21 cellular contexts compared by ENCODE assay signal in the genomic region with DNA sequence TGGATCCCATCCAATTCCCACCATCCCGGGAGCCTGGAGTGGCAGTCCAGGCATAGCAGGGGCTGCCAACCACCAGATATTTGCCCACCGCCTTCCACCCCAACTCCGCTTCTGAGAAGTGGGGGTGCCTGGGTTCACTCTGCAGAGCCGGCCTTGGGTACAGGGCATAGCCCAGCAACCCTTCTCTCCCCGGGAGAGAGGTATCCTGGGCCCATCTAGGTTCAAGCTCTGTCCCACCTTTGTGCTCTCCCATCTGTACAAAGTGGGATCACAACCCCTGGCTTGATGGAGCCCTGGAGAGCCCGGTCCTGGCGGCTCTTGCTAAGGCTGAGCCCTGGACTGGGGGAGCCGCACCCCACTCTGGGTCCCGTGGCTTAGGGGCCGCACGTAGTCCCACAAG. TPM values are rescaled to one million over a fixed set of nuclear protein-coding genes. Genes with fewer than 3 reads are reported as not detected.
A peak's percentile ranks its signal among the peaks of the same experiment; 100 is the strongest.
DNase-seq lines count a peak whose midpoint lies in the region; ATAC-seq and TF ChIP-seq lines count a peak whose summit lies in the region.
"Had no signal": no experiment of that assay in that cellular context is flagged by ENCODE, and none has a peak within 500 bp of the region (broad histone marks: within the 10 kb centered on the region; RNA-seq: fewer than 3 reads in every experiment).

No MANE protein-coding gene starts in this region.

- TF ChIP-seq POLR2A in IMR-90 (IDR thresholded peaks at IDR 0.05; ENCODE audit: low read depth, low read length) (no peak), stomach (IDR thresholded peaks at IDR 0.05) (no peak)

- H3K4me2 ChIP-seq in IMR-90 (ENCODE audit: low read depth, low read length) = no peak overlapping the region
- H3K4me2 ChIP-seq: hepatocyte had no signal

- dilution Hi-C loops in IMR-90 (cut with HindIII; ENCODE audit: low sequenced_read_pairs, unreplicated experiment) = no loop called here

- no peak overlapping the region for H2BK120ac ChIP-seq in IMR-90 (ENCODE audit: low read depth, low read length)

- no peak overlapping the region for H3K4me3 Mint-ChIP-seq in activated CD8-positive, alpha-beta T cell treated with anti-CD3 and anti-CD28 coated beads for 36 hours
- H3K4me3 Mint-ChIP-seq: nephron; T-helper 2 cell treated with Interferon-gamma antibody and Interleukin-4, amounts not matched to agents 5 μg/mL and 100 μg/mL, for 36 hours had no signal

- no peak overlapping the region for H2BK20ac ChIP-seq in IMR-90 (ENCODE audit: low read depth, low read length)

- no peaks in the 10 kb centered on the region for H3K27me3 Mint-ChIP-seq in activated CD8-positive, alpha-beta T cell treated with anti-CD3 and anti-CD28 coated beads for 36 hours

- H3K4me1 ChIP-seq in IMR-90 (ENCODE audit: control insufficient read depth, insufficient read depth, low read length) (peaks cover 17% of the 10 kb centered on the region), foreskin keratinocyte (peaks cover 3% of the 10 kb centered on the region), stomach (peaks cover 11 to 57% (median 41%) of the 10 kb centered on the region in 4 donors)
- H3K4me1 ChIP-seq: pancreas had no signal

- peaks cover 4% of the 10 kb centered on the region; the same call in 1 of the 2 replicates for H4K20me1 ChIP-seq in IMR-90 (ENCODE audit: insufficient read depth, low read length)

- no peak for TF ChIP-seq CTCF in IMR-90 (conservative IDR thresholded peaks at IDR 0.05; ENCODE audit: low read depth, low read length)
- TF ChIP-seq CTCF in activated CD8-positive, alpha-beta T cell treated with anti-CD3 and anti-CD28 coated beads for 36 hours (IDR thresholded peaks at IDR 0.05) = no peak
- TF ChIP-seq CTCF in foreskin keratinocyte (conservative IDR thresholded peaks at IDR 0.05) = no peak
- TF ChIP-seq CTCF in stomach (IDR thresholded peaks at IDR 0.05) = no peak

- H3K36me3 Mint-ChIP-seq in activated CD8-positive, alpha-beta T cell treated with anti-CD3 and anti-CD28 coated beads for 36 hours (ENCODE audit: low read depth) = no peaks in the 10 kb centered on the region

- H2AK5ac ChIP-seq in IMR-90 (ENCODE audit: low read depth, low read length) = no peak overlapping the region; the same call in 1 of the 2 replicates

- no peak overlapping the region for H3K27ac Mint-ChIP-seq in activated CD8-positive, alpha-beta T cell treated with anti-CD3 and anti-CD28 coated beads for 36 hours
- H3K27ac Mint-ChIP-seq: nephron; T-helper 2 cell treated with Interferon-gamma antibody and Interleukin-4, amounts not matched to agents 5 μg/mL and 100 μg/mL, for 36 hours had no signal

- intact Hi-C loops in IMR-90 (cut with micrococcal nuclease) = no loop called here
- intact Hi-C loops in activated CD8-positive, alpha-beta T cell treated with anti-CD3 and anti-CD28 coated beads for 36 hours (cut with micrococcal nuclease) = no loop called here
- intact Hi-C loops in stomach (cut with DNase I; ENCODE audit: low total_unique reads) = no loop called here

- peak overlapping the region; percentile 39; the same call in 1 of the 2 replicates for H3K27ac ChIP-seq in IMR-90 (ENCODE audit: insufficient read depth, low read length)
- H3K27ac ChIP-seq in foreskin keratinocyte = no peak overlapping the region
- peak overlapping the region in 4 of 5 donors; percentile 67 to 80 (median 74) for H3K27ac ChIP-seq in stomach
- H3K27ac ChIP-seq: hepatocyte, HL-60, left ventricle myocardium inferior had no signal

- in situ Hi-C loops in IMR-90 (cut with MboI; ENCODE audit: low sequenced_read_pairs) = no loop called here

- H3K23ac ChIP-seq in IMR-90 (ENCODE audit: low read depth, low read length) = no peak overlapping the region

- no peak overlapping the region for H4K91ac ChIP-seq in IMR-90 (ENCODE audit: insufficient read depth, low read depth, low read length)

- no peaks in the 10 kb centered on the region for H3K9me3 Mint-ChIP-seq in activated CD8-positive, alpha-beta T cell treated with anti-CD3 and anti-CD28 coated beads for 36 hours
- H3K9me3 Mint-ChIP-seq: nephron; T-helper 2 cell treated with Interferon-gamma antibody and Interleukin-4, amounts not matched to agents 5 μg/mL and 100 μg/mL, for 36 hours had no signal

- no peak overlapping the region for H3K4ac ChIP-seq in IMR-90 (ENCODE audit: low read depth, low read length)

- H4K8ac ChIP-seq in IMR-90 (ENCODE audit: low read depth in 2 of 2, low read length in 2 of 2) = no peak overlapping the region

- H3K27me3 ChIP-seq in IMR-90 (ENCODE audit: control insufficient read depth, insufficient read depth, low read length) = no peaks in the 10 kb centered on the region
- H3K27me3 ChIP-seq in foreskin keratinocyte = no peaks in the 10 kb centered on the region
- no peaks in the 10 kb centered on the region for H3K27me3 ChIP-seq in stomach
- H3K27me3 ChIP-seq: hepatocyte, pancreas had no signal

- TF ChIP-seq RAD21 in IMR-90 (IDR thresholded peaks at IDR 0.05; ENCODE audit: low read length) = no peak

- H2AK9ac ChIP-seq in IMR-90 (replicated peaks; ENCODE audit: low read depth, low read length, poor library complexity) = peak overlapping the region; percentile 70

- H3K4me3 ChIP-seq in IMR-90 (ENCODE audit: insufficient read depth, low read depth, low read length) (no peak overlapping the region), stomach (no peak overlapping the region)
- H3K4me3 ChIP-seq: hepatocyte, left ventricle myocardium inferior, pancreas had no signal

- H2BK15ac ChIP-seq in IMR-90 (ENCODE audit: low read depth, low read length) = no peak overlapping the region

- POLR2A ChIA-PET in IMR-90 (lab: Charles Lee; ENCODE audit: unreplicated experiment) = no interaction called here
- POLR2A ChIA-PET in activated CD8-positive, alpha-beta T cell treated with anti-CD3 and anti-CD28 coated beads for 36 hours (lab: Charles Lee) = no interaction called here

- no peak overlapping the region for H3K14ac ChIP-seq in IMR-90 (replicated peaks; ENCODE audit: low read depth, low read length)

- no TSS peak for BruUV-seq in IMR-90 (replicated peaks; lab: Mats Ljungman, UMichigan)

- peaks cover 0 to 19% of the 10 kb centered on the region in 2 experiments; a peak in 3 of 4 replicates for H3K79me1 ChIP-seq in IMR-90 (ENCODE audit: low read depth in 1 of 2, low read length in 2 of 2)

- H3K9me3 ChIP-seq in IMR-90 (ENCODE audit: control insufficient read depth, insufficient read depth, low read length) = no peaks in the 10 kb centered on the region
- H3K9me3 ChIP-seq in stomach = no peaks in the 10 kb centered on the region
- H3K9me3 ChIP-seq: left ventricle myocardium inferior, pancreas had no signal

- no peaks in the 10 kb centered on the region for H3K9me1 ChIP-seq in IMR-90 (ENCODE audit: insufficient read depth, low read length)

- no peaks in the 10 kb centered on the region for H3K4me1 Mint-ChIP-seq in activated CD8-positive, alpha-beta T cell treated with anti-CD3 and anti-CD28 coated beads for 36 hours (ENCODE audit: low read depth)
- H3K4me1 Mint-ChIP-seq: nephron had no signal

- no peak overlapping the region for H3K9ac ChIP-seq in IMR-90 (ENCODE audit: low read depth, low read length)

- DNase-seq in IMR-90 (no peak), foreskin keratinocyte (no peak), stomach (no peak), SIG-M5 treated with dmso at 0.1 percent for 504 hours (lab: John Stamatoyannopoulos, UW; ENCODE audit: unreplicated experiment) (no peak)
- DNase-seq in activated CD8-positive, alpha-beta T cell treated with anti-CD3 and anti-CD28 coated beads for 36 hours = no peak
- DNase-seq: activated effector memory CD4-positive, alpha-beta T cell treated with Interleukin-2 at 50 U/mL for 16 hours; Calu3; cerebellar nuclear complex; foreskin melanocyte; left ventricle myocardium inferior; NCI-H1092 treated with DMSO at 0.1 percent for 48 hours; NCI-H1930; pancreas; stimulated activated CD4-positive, alpha-beta T cell treated with anti-CD3 and anti-CD28 coated beads, Interleukin-4, amount 100 ng/mL, for 4 hours had no signal

- 100% methylated on average over 4 of the region's 11 CpGs; no CpG with 5 or more reads in 1 of the 2 experiments for whole genome bisulfite sequencing in IMR-90 (ENCODE audit: extremely low coverage in 2 of 2, insufficient read length in 1 of 2), 2 experiments
- 82 to 100% (median 86%) methylated on average over 2 to 11 of the region's 11 CpGs for WGBS in stomach, 5 donors

- no peak for TF ChIP-seq EP300 in stomach (IDR thresholded peaks at IDR 0.05)

- no peak for ATAC-seq in IMR-90 (ENCODE audit: low read depth)
- peak; percentile 27 for ATAC-seq in activated CD8-positive, alpha-beta T cell treated with anti-CD3 and anti-CD28 coated beads for 36 hours
- peak; percentile 2 for ATAC-seq in foreskin keratinocyte
- ATAC-seq in HG03469 (IDR thresholded peaks at IDR 0.05; ENCODE audit: unreplicated experiment) = no peak
- ATAC-seq in GM18498 (IDR thresholded peaks at IDR 0.05; ENCODE audit: unreplicated experiment) = no peak
- no peak for ATAC-seq in GM19452 (IDR thresholded peaks at IDR 0.05; ENCODE audit: unreplicated experiment)

- H3K36me3 ChIP-seq in IMR-90 (ENCODE audit: control insufficient read depth, insufficient read depth, low read length) = peaks cover 16% of the 10 kb centered on the region; the same call in 1 of the 2 replicates
- peaks cover 9 to 71% (median 50%) of the 10 kb centered on the region in 4 donors for H3K36me3 ChIP-seq in stomach
- H3K36me3 ChIP-seq: pancreas had no signal

- no peak overlapping the region for H2BK5ac ChIP-seq in IMR-90 (ENCODE audit: low read depth, low read length, poor library complexity, severe bottlenecking)

- CTCF ChIA-PET in IMR-90 (lab: Yijun Ruan, JAX) = no interaction called here
- CTCF ChIA-PET in activated CD8-positive, alpha-beta T cell treated with anti-CD3 and anti-CD28 coated beads for 36 hours (lab: Charles Lee) = interaction anchor here (1.7 kb wide), 1 partner anchor 27 kb away, joined by 5 read pairs; no protein-coding TSS in a partner anchor

- H3K18ac ChIP-seq in IMR-90 (ENCODE audit: low read depth, low read length) = no peak overlapping the region

- H4K5ac ChIP-seq in IMR-90 (ENCODE audit: low read depth, low read length) = no peak overlapping the region; the same call in 1 of the 2 replicates

- no peak overlapping the region for H2AFZ ChIP-seq in IMR-90 (replicated peaks; ENCODE audit: low read length, poor library complexity)
- H2AFZ ChIP-seq: hepatocyte had no signal

- H3K56ac ChIP-seq in IMR-90 (ENCODE audit: extremely low read depth, insufficient read depth, low read length) = no peak overlapping the region

RNA-seq across cellular contexts. Expression of gene MICALL2, which starts 12.2 kb away (rescaled TPM):
- total RNA-seq in IMR-90 (2012; rRNA removed) (6.1 and 6.6 TPM in 2 replicates), foreskin keratinocyte (19.7 and 20.8 TPM in 2 replicates), stomach (100 to 1,000 TPM in 3 of 5 donors, 10 to 100 TPM in 2; 30.7 to 263 (median 118) TPM)
- polyA plus RNA-seq in IMR-90 (2012; rRNA removed) (34.1 and 37.2 TPM in 2 replicates), foreskin keratinocyte (20.6 and 28.1 TPM in 2 replicates), stomach (100 to 1,000 TPM in 1 of 3 donors, 10 to 100 TPM in 2; 85.9 to 110 (median 93.6) TPM)
- 14.3 and 22.8 TPM in 2 replicates for polyA plus RNA-seq in IMR-90 (2012; cell fraction: cytosol; rRNA removed)
- 294 and 597 TPM in 2 replicates for polyA plus RNA-seq in IMR-90 (2012; cell fraction: nucleus; rRNA removed; ENCODE audit: low replicate concordance)
- 1 to 10 TPM; 3.0 to 4.2 TPM for total RNA-seq in activated CD8-positive, alpha-beta T cell treated with anti-CD3 and anti-CD28 coated beads for 36 hours

RNA-seq across cellular contexts. Expression of gene INTS1, which starts 57.1 kb away (rescaled TPM):
- 9.3 and 10.0 TPM in 2 replicates for total RNA-seq in IMR-90 (2012; rRNA removed)
- polyA plus RNA-seq in IMR-90 (2012; rRNA removed) = 40.1 and 47.1 TPM in 2 replicates
- polyA plus RNA-seq in IMR-90 (2012; cell fraction: cytosol; rRNA removed) = 32.2 and 35.8 TPM in 2 replicates
- polyA plus RNA-seq in IMR-90 (2012; cell fraction: nucleus; rRNA removed; ENCODE audit: low replicate concordance) = 80.3 and 296 TPM in 2 replicates
- 100 to 1,000 TPM; 100 to 103 TPM for total RNA-seq in activated CD8-positive, alpha-beta T cell treated with anti-CD3 and anti-CD28 coated beads for 36 hours
- 57.2 and 58.9 TPM in 2 replicates for total RNA-seq in foreskin keratinocyte
- polyA plus RNA-seq in foreskin keratinocyte = 49.1 and 50.1 TPM in 2 replicates
- total RNA-seq in stomach = 100 to 1,000 TPM in 1 of 5 donors, 10 to 100 TPM in 4; 24.4 to 724 (median 81.7) TPM
- 10 to 100 TPM; 34.2 to 65.4 (median 46.9) TPM for polyA plus RNA-seq in stomach

Comparison
In these comparisons a context has a peak if more than half of its experiments do, and no peak if none do; other contexts are left out.
1. ATAC-seq: peak in activated CD8-positive, alpha-beta T cell treated with anti-CD3 and anti-CD28 coated beads for 36 hours (single experiment) and foreskin keratinocyte (single experiment); none in IMR-90 (single experiment), HG03469 (single experiment), GM18498 (single experiment) and GM19452 (single experiment).